ENCODE assay signal across 14 cellular contexts in the genomic region with DNA sequence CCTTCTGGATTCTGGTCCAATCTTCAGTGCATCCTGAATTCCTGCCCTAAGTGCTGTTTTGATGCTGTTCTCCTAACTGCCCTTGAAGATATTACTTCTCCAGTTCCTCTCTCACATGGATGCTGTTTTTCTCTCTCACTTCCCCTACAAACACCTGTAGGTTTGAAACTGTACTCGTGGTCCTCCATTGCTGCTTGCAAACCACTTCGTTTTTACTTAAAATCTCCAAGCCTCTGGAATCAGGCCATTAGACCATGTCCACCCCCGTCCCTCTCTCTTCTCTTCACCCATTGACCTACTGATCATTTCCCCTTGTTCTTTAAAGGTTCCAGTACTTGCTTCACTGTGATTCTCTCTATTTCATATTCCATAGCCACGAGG.
DNase-seq lines count a peak whose midpoint lies in the region; ATAC-seq and TF ChIP-seq lines count a peak whose summit lies in the region.
"Had no signal": no experiment of that assay in that cellular context is flagged by ENCODE, and none has a peak within 500 bp of the region (broad histone marks: within the 10 kb centered on the region; RNA-seq: fewer than 3 reads in every experiment).

No MANE protein-coding gene starts in this region.

- TF ChIP-seq CTCF in GM12865 (IDR thresholded peaks at IDR 0.05; ENCODE audit: insufficient read depth, low read depth, low read length, missing control alignments), result no peak

- H3K27ac ChIP-seq in substantia nigra (ENCODE audit: low read depth, low read length, poor library complexity, severe bottlenecking), result no peak overlapping the region
- H3K27ac ChIP-seq: dorsolateral prefrontal cortex, left lung, SJSA1 had no signal

- peak; percentile 35 for ATAC-seq in GM19324 (IDR thresholded peaks at IDR 0.05; ENCODE audit: low FRiP score, unreplicated experiment)
- peak; percentile 46 for ATAC-seq in HG02642 (IDR thresholded peaks at IDR 0.05; ENCODE audit: poor library complexity, unreplicated experiment)
- ATAC-seq in HG03378 (IDR thresholded peaks at IDR 0.05; ENCODE audit: unreplicated experiment), result peak; percentile 40
- ATAC-seq: left lung; stimulated activated naive B cell treated with anti-CD40 and anti-IgM and Interleukin-4, amounts not matched to agents 10 μg/mL and 1 μg/mL and 100 μg/mL, for 72 hours had no signal

- DNase-seq in GM12865 (ENCODE audit: low read depth) (peak; percentile 75), DMS 273 (lab: John Stamatoyannopoulos, UW; ENCODE audit: unreplicated experiment) (no peak), NCI-H2171 (lab: John Stamatoyannopoulos, UW) (no peak), DMS79 (lab: John Stamatoyannopoulos, UW) (no peak), substantia nigra (lab: John Stamatoyannopoulos, UW) (no peak)
- DNase-seq: activated naive CD8-positive, alpha-beta T cell treated with anti-CD3 and anti-CD28 coated beads, Interleukin-2, amount 10 ng/mL, durations not matched to agents 7 days and 5 days; dorsolateral prefrontal cortex; left lung; NCI-H510A treated with DMSO at 0.1 percent for 48 hours; stimulated activated naive B cell treated with anti-CD40 and anti-IgM and Interleukin-4, amounts not matched to agents 10 μg/mL and 1 μg/mL and 100 μg/mL, for 72 hours had no signal

- peak overlapping the region; percentile 13; the same call in 1 of the 2 replicates for H3K4me3 ChIP-seq in GM12865 (ENCODE audit: low read depth, low read length)
- H3K4me3 ChIP-seq: dorsolateral prefrontal cortex, left lung, SJSA1 had no signal
